In genomic region chr12:64706366-64706765, GRCh38 we compare ENCODE assay signal across 31 cellular contexts. TPM values are rescaled to one million over a fixed set of nuclear protein-coding genes. Genes with fewer than 3 reads are reported as not detected.
DNase-seq lines count a peak whose midpoint lies in the region; ATAC-seq and TF ChIP-seq lines count a peak whose summit lies in the region.
"Had no signal": no experiment of that assay in that cellular context is flagged by ENCODE, and none has a peak within 500 bp of the region (broad histone marks: within the 10 kb centered on the region; RNA-seq: fewer than 3 reads in every experiment).

No MANE protein-coding gene starts in this region.

- POLR2A ChIA-PET in Panc1 (lab: Charles Lee), result interaction anchor here (0.6 kb wide), 1 partner anchor 143 kb away, joined by 3 read pairs; no protein-coding TSS in a partner anchor
- POLR2A ChIA-PET in naive thymus-derived CD8-positive, alpha-beta T cell (lab: Charles Lee), result interaction anchor here (1.1 kb wide), 1 partner anchor 121 kb away, joined by 5 read pairs; no protein-coding TSS in a partner anchor

- no peak for TF ChIP-seq EP300 in suprapubic skin (IDR thresholded peaks at IDR 0.05)

- H3K27me3 ChIP-seq in Panc1 (ENCODE audit: control insufficient read depth, insufficient read depth, low read length) (no peaks in the 10 kb centered on the region), suprapubic skin (no peaks in the 10 kb centered on the region)
- H3K27me3 ChIP-seq: adrenal gland, brain microvascular endothelial cell, neural progenitor cell, right lobe of liver, testis had no signal

- no peaks in the 10 kb centered on the region for H3K9me3 Mint-ChIP-seq in Calu3 (ENCODE audit: low read depth, unreplicated experiment)
- H3K9me3 Mint-ChIP-seq in naive thymus-derived CD8-positive, alpha-beta T cell, result no peaks in the 10 kb centered on the region
- H3K9me3 Mint-ChIP-seq: GM23338; HFFc6; neural progenitor cell; T-helper 1 cell treated with Interleukin-12 subunit alpha and Interleukin-12 subunit beta and Interleukin-4 antibody, amounts not matched to agents 30 μg/mL and 1 μg/mL, for 36 hours had no signal

- in situ Hi-C loops in Panc1 (cut with HindIII; ENCODE audit: low pct_unique_long_range_greater_than_20kb, low sequenced_read_pairs), result no loop called here

- CTCF ChIA-PET in Calu3 (lab: Charles Lee), result interaction anchor here (1.6 kb wide), 1 partner anchor 9 kb away, joined by 8 read pairs; no protein-coding TSS in a partner anchor
- CTCF ChIA-PET in Panc1 (lab: Charles Lee), result no interaction called here

- H3K36me3 Mint-ChIP-seq in Calu3 (ENCODE audit: insufficient read depth, unreplicated experiment), result peaks cover 37% of the 10 kb centered on the region
- H3K36me3 Mint-ChIP-seq in naive thymus-derived CD8-positive, alpha-beta T cell, result peaks cover 0 to 7% (median 3%) of the 10 kb centered on the region in 3 donors
- H3K36me3 Mint-ChIP-seq: neural progenitor cell had no signal

- TF ChIP-seq CTCF in Calu3 (IDR thresholded peaks at IDR 0.05; ENCODE audit: unreplicated experiment) (no peak), Panc1 (IDR thresholded peaks at IDR 0.05) (no peak), suprapubic skin (IDR thresholded peaks at IDR 0.05) (no peak)

- H3K36me3 ChIP-seq in Panc1 (ENCODE audit: control insufficient read depth, insufficient read depth, low read length), result no peaks in the 10 kb centered on the region
- H3K36me3 ChIP-seq in suprapubic skin, result no peaks in the 10 kb centered on the region
- H3K36me3 ChIP-seq: adrenal gland, brain microvascular endothelial cell, neural progenitor cell, right lobe of liver had no signal

- no peak overlapping the region for H3K27ac ChIP-seq in Panc1 (ENCODE audit: low read length)
- no peak overlapping the region for H3K27ac ChIP-seq in suprapubic skin
- H3K27ac ChIP-seq: brain microvascular endothelial cell, neural progenitor cell, right lobe of liver, testis had no signal

- ATAC-seq in Panc1 (peak; percentile 36), HG03108 (IDR thresholded peaks at IDR 0.05; ENCODE audit: unreplicated experiment) (no peak)
- no peak for ATAC-seq in naive thymus-derived CD8-positive, alpha-beta T cell
- ATAC-seq: activated CD4-positive, alpha-beta T cell treated with anti-CD3 and anti-CD28 coated beads for 36 hours; activated CD8-positive, alpha-beta T cell treated with anti-CD3 and anti-CD28 coated beads, Interleukin-2, amount 10 ng/mL, durations not matched to agents 7 days and 5 days; GM23338 had no signal

- 58% methylated on average over 3 of the region's 3 CpGs for WGBS in suprapubic skin

- no peaks in the 10 kb centered on the region for H3K9me3 ChIP-seq in Panc1 (ENCODE audit: control insufficient read depth, insufficient read depth, low read depth, low read length)
- no peaks in the 10 kb centered on the region for H3K9me3 ChIP-seq in suprapubic skin
- H3K9me3 ChIP-seq: adrenal gland, right lobe of liver, testis had no signal

- H3K4me3 ChIP-seq in Panc1 (ENCODE audit: low read depth in 2 of 2, low read length in 2 of 2), result no peak overlapping the region
- H3K4me3 ChIP-seq in suprapubic skin, result no peak overlapping the region
- H3K4me3 ChIP-seq: adrenal gland, GM23338, lung, neural progenitor cell, right lobe of liver, testis had no signal

- TF ChIP-seq POLR2A in suprapubic skin (IDR thresholded peaks at IDR 0.05), result no peak

- BruUV-seq in Calu3 (replicated peaks; lab: Mats Ljungman, UMichigan), result no TSS peak
- BruUV-seq in Panc1 (replicated peaks; lab: Mats Ljungman, UMichigan), result no TSS peak

- H3K4me1 ChIP-seq in Panc1 (ENCODE audit: control insufficient read depth, insufficient read depth, low read length) (no peaks in the 10 kb centered on the region), suprapubic skin (no peaks in the 10 kb centered on the region)
- H3K4me1 ChIP-seq: right lobe of liver, testis had no signal

- H3K27ac Mint-ChIP-seq in Calu3 (ENCODE audit: unreplicated experiment), result peak overlapping the region; percentile 42
- H3K27ac Mint-ChIP-seq in naive thymus-derived CD8-positive, alpha-beta T cell, result peak overlapping the region in 6 of 10 donors; percentile 3 to 63 (median 44)
- H3K27ac Mint-ChIP-seq: activated CD8-positive, alpha-beta T cell treated with anti-CD3 and anti-CD28 coated beads, Interleukin-2, amount 10 ng/mL, durations not matched to agents 7 days and 5 days; GM23338; HFFc6; neural progenitor cell; T-helper 1 cell treated with Interleukin-12 subunit alpha and Interleukin-12 subunit beta and Interleukin-4 antibody, amounts not matched to agents 30 μg/mL and 1 μg/mL, for 36 hours had no signal

- no peaks in the 10 kb centered on the region for H3K27me3 Mint-ChIP-seq in Calu3 (ENCODE audit: unreplicated experiment)
- no peaks in the 10 kb centered on the region for H3K27me3 Mint-ChIP-seq in naive thymus-derived CD8-positive, alpha-beta T cell
- H3K27me3 Mint-ChIP-seq: activated CD4-positive, alpha-beta T cell treated with anti-CD3 and anti-CD28 coated beads for 36 hours had no signal

- intact Hi-C loops in Calu3 (cut with micrococcal nuclease; ENCODE audit: unreplicated experiment) (no loop called here), Panc1 (cut with micrococcal nuclease; ENCODE audit: unreplicated experiment) (no loop called here)

- no peaks in the 10 kb centered on the region for H3K4me1 Mint-ChIP-seq in Calu3 (ENCODE audit: low read depth, unreplicated experiment)
- H3K4me1 Mint-ChIP-seq in naive thymus-derived CD8-positive, alpha-beta T cell, result peaks cover 13 to 33% (median 15%) of the 10 kb centered on the region in 4 donors
- H3K4me1 Mint-ChIP-seq: GM23338, neural progenitor cell had no signal

- no peak for DNase-seq in Calu3
- no peak for DNase-seq in Panc1 (ENCODE audit: low read depth, low spot score)
- peak; percentile 18 to 55 for DNase-seq in dermis microvascular lymphatic vessel endothelial cell (ENCODE audit: low read depth in 2 of 2)
- no peak for DNase-seq in naive thymus-derived CD8-positive, alpha-beta T cell
- no peak for DNase-seq in suprapubic skin (ENCODE audit: low spot score in 2 of 2)
- no peak for DNase-seq in HPDE6-E6E7 (ENCODE audit: extremely low spot score)
- DNase-seq: activated CD4-positive, alpha-beta T cell treated with anti-CD3 and anti-CD28 coated beads for 36 hours; activated CD8-positive, alpha-beta T cell treated with anti-CD3 and anti-CD28 coated beads, Interleukin-2, amount 10 ng/mL, durations not matched to agents 7 days and 5 days; activated effector memory CD4-positive, alpha-beta T cell treated with Interleukin-2 at 50 U/mL for 16 hours; activated T-cell treated with anti-CD3 and anti-CD28 coated beads for 4 hours; adrenal gland; brain microvascular endothelial cell; DMS 273 treated with DMSO at 0.1 percent for 48 hours; effector CD8-positive, alpha-beta T cell; erythroblast; HFFc6; IMR-90; kidney glomerular epithelial cell; NCI-H1092; NCI-H187; NCI-H2171; NCI-H524; posterior cingulate gyrus; right lobe of liver; stimulated activated naive CD4-positive, alpha-beta T cell treated with Interleukin-2 at 50 U/mL for 16 hours; testis had no signal

- H3K4me3 Mint-ChIP-seq in Calu3 (ENCODE audit: low read depth, unreplicated experiment), result no peak overlapping the region
- no peak overlapping the region for H3K4me3 Mint-ChIP-seq in naive thymus-derived CD8-positive, alpha-beta T cell
- H3K4me3 Mint-ChIP-seq: activated CD4-positive, alpha-beta T cell treated with anti-CD3 and anti-CD28 coated beads for 36 hours; activated CD8-positive, alpha-beta T cell treated with anti-CD3 and anti-CD28 coated beads, Interleukin-2, amount 10 ng/mL, durations not matched to agents 7 days and 5 days; GM23338; HFFc6; neural progenitor cell; T-helper 1 cell treated with Interleukin-12 subunit alpha and Interleukin-12 subunit beta and Interleukin-4 antibody, amounts not matched to agents 30 μg/mL and 1 μg/mL, for 36 hours had no signal

RNA-seq across cellular contexts. Expression of gene GNS, which starts 52.8 kb away (rescaled TPM):
- 85.1 and 93.5 TPM in 2 replicates for total RNA-seq in Calu3 (2022)
- total RNA-seq in Panc1 (2021; ENCODE audit: unreplicated experiment), result 117 TPM
- 66.9 TPM for polyA plus RNA-seq in Panc1 (2012; ENCODE audit: insufficient read length)
- 287 and 409 TPM in 2 replicates for total RNA-seq in dermis microvascular lymphatic vessel endothelial cell
- total RNA-seq in naive thymus-derived CD8-positive, alpha-beta T cell, result 10 to 100 TPM; 30.1 to 30.2 TPM
- 10 to 100 TPM; 36.3 to 39.8 (median 38.0) TPM for polyA plus RNA-seq in naive thymus-derived CD8-positive, alpha-beta T cell
- total RNA-seq in suprapubic skin, result 10 to 100 TPM; 46.7 to 56.7 (median 49.6) TPM

Comparison
In these comparisons a context has a peak if more than half of its experiments do, and no peak if none do; other contexts are left out.
1. DNase-seq: peak in dermis microvascular lymphatic vessel endothelial cell (2 of 2); none in Calu3 (single experiment), Panc1 (single experiment), naive thymus-derived CD8-positive, alpha-beta T cell (0 of 10), suprapubic skin (0 of 2) and HPDE6-E6E7 (single experiment).